Comparison of ENCODE assay signal across 17 cellular contexts in genomic region chr16:11302977-11303376, GRCh38. TPM values are rescaled to one million over a fixed set of nuclear protein-coding genes. Genes with fewer than 3 reads are reported as not detected.
DNase-seq lines count a peak whose midpoint lies in the region; ATAC-seq and TF ChIP-seq lines count a peak whose summit lies in the region.
"Had no signal": no experiment of that assay in that cellular context is flagged by ENCODE, and none has a peak within 500 bp of the region (broad histone marks: within the 10 kb centered on the region; RNA-seq: fewer than 3 reads in every experiment).

No MANE protein-coding gene starts in this region.

- 0 out of 2 replicates have a peak, but pooled peaks cover 2% of the 10 kb centered on the region for H3F3A ChIP-seq in GM23338 (replicated peaks; ENCODE audit: low read depth)

- H4K20me1 ChIP-seq in BLaER1 (no peaks in the 10 kb centered on the region), GM23338 (replicated peaks; ENCODE audit: insufficient read depth) (no peaks in the 10 kb centered on the region)

- CTCF ChIA-PET in CD8-positive, alpha-beta T cell (lab: Charles Lee), result no interaction called here

- H3K4me1 ChIP-seq in BLaER1 (peaks cover 49% of the 10 kb centered on the region), GM23338 (ENCODE audit: insufficient read depth) (peaks cover 9% of the 10 kb centered on the region; the same call in 1 of the 2 replicates)
- peaks cover 17% of the 10 kb centered on the region for H3K4me1 ChIP-seq in CD8-positive, alpha-beta T cell (ENCODE audit: insufficient read depth, low read length)

- intact Hi-C loops in CD8-positive, alpha-beta T cell (cut with DNase I, micrococcal nuclease), result no loop called here

- H3K4me3 Mint-ChIP-seq in GM23338, result no peak overlapping the region
- no peak overlapping the region for H3K4me3 Mint-ChIP-seq in CD8-positive, alpha-beta T cell
- H3K4me3 Mint-ChIP-seq: activated B cell treated with CpG ODN at 0.5 μM for 24 hours had no signal

- ATAC-seq in GM23338 (no peak), esophagus mucosa (peak; percentile 15), GM21576 (IDR thresholded peaks at IDR 0.05; ENCODE audit: unreplicated experiment) (no peak)
- ATAC-seq in CD8-positive, alpha-beta T cell, result no peak
- ATAC-seq: heart left ventricle had no signal

- no peaks in the 10 kb centered on the region; the same call in 2 of the 3 replicates for H3K36me3 Mint-ChIP-seq in GM23338 (ENCODE audit: low read depth)
- no peaks in the 10 kb centered on the region for H3K36me3 Mint-ChIP-seq in CD8-positive, alpha-beta T cell

- TF ChIP-seq CTCF in GM23338 (conservative IDR thresholded peaks at IDR 0.05; ENCODE audit: low read depth in 2 of 2), result no peak
- TF ChIP-seq CTCF in CD8-positive, alpha-beta T cell (IDR thresholded peaks at IDR 0.05), result no peak

- H3K4me1 Mint-ChIP-seq in GM23338, result peaks cover under 1% of the 10 kb centered on the region; the same call in 2 of the 3 replicates
- H3K4me1 Mint-ChIP-seq in CD8-positive, alpha-beta T cell (ENCODE audit: low read depth), result peaks cover 12% of the 10 kb centered on the region

- peaks cover 28% of the 10 kb centered on the region for H3K9me3 ChIP-seq in BLaER1
- H3K9me3 ChIP-seq in CD8-positive, alpha-beta T cell (ENCODE audit: low read length), result no peaks in the 10 kb centered on the region
- H3K9me3 ChIP-seq: vagina had no signal

- H3K4me3 ChIP-seq in BLaER1 (no peak overlapping the region), GM23338 (no peak overlapping the region)
- H3K4me3 ChIP-seq in CD8-positive, alpha-beta T cell (ENCODE audit: low read depth, low read length), result no peak overlapping the region
- H3K4me3 ChIP-seq: heart left ventricle, vagina had no signal

- H3K9ac ChIP-seq in BLaER1, result no peak overlapping the region

- DNase-seq in GM23338 (ENCODE audit: low spot score) (no peak), NCI-H748 (lab: John Stamatoyannopoulos, UW; ENCODE audit: unreplicated experiment) (peak; percentile 67), NOMO-1 treated with dmso at 0.1 percent for 144 hours (lab: John Stamatoyannopoulos, UW; ENCODE audit: unreplicated experiment) (no peak), NCI-H1048 (lab: John Stamatoyannopoulos, UW) (no peak)
- no peak for DNase-seq in CD8-positive, alpha-beta T cell
- DNase-seq: activated B cell treated with CpG ODN at 0.5 μM for 24 hours; stimulated activated CD8-positive, alpha-beta memory T cell treated with anti-CD3 and anti-CD28 coated beads, Interleukin-4, amount 100 ng/mL, for 48 hours; SW 1271 had no signal

- H3K9me3 Mint-ChIP-seq in GM23338, result 0 out of 3 replicates have a peak, but pooled peaks cover 2% of the 10 kb centered on the region
- no peaks in the 10 kb centered on the region for H3K9me3 Mint-ChIP-seq in CD8-positive, alpha-beta T cell
- H3K9me3 Mint-ChIP-seq: activated B cell treated with CpG ODN at 0.5 μM for 24 hours had no signal

- no peaks in the 10 kb centered on the region for H3K79me2 ChIP-seq in GM23338 (replicated peaks; ENCODE audit: insufficient read depth)

- H3K27me3 ChIP-seq in BLaER1 (no peaks in the 10 kb centered on the region), GM23338 (ENCODE audit: insufficient read depth) (no peaks in the 10 kb centered on the region)
- no peaks in the 10 kb centered on the region for H3K27me3 ChIP-seq in CD8-positive, alpha-beta T cell (ENCODE audit: insufficient read depth, low read length)
- H3K27me3 ChIP-seq: heart left ventricle, vagina had no signal

- H3K4me2 ChIP-seq in BLaER1, result no peak overlapping the region
- H3K4me2 ChIP-seq in GM23338, result no peak overlapping the region

- H3K36me3 ChIP-seq in BLaER1 (no peaks in the 10 kb centered on the region), GM23338 (ENCODE audit: insufficient read depth) (no peaks in the 10 kb centered on the region)
- H3K36me3 ChIP-seq in CD8-positive, alpha-beta T cell (ENCODE audit: insufficient read depth, low read length), result no peaks in the 10 kb centered on the region
- H3K36me3 ChIP-seq: heart left ventricle, vagina had no signal

- H3K27ac Mint-ChIP-seq in GM23338, result no peak overlapping the region
- H3K27ac Mint-ChIP-seq in CD8-positive, alpha-beta T cell, result no peak overlapping the region

- H3K27me3 Mint-ChIP-seq in GM23338 (ENCODE audit: insufficient read depth, low read depth, poor library complexity), result no peaks in the 10 kb centered on the region
- H3K27me3 Mint-ChIP-seq in CD8-positive, alpha-beta T cell (ENCODE audit: low read depth), result no peaks in the 10 kb centered on the region
- H3K27me3 Mint-ChIP-seq: activated B cell treated with CpG ODN at 0.5 μM for 24 hours had no signal

- peak overlapping the region; percentile 72 for H2AFZ ChIP-seq in GM23338

- POLR2A ChIA-PET in CD8-positive, alpha-beta T cell (lab: Charles Lee), result no interaction called here

- H3K27ac ChIP-seq in BLaER1, result 0 out of 2 replicates have a peak overlapping the region, but pooled peaks have one; percentile 8
- no peak overlapping the region; the same call in 1 of the 2 replicates for H3K27ac ChIP-seq in GM23338 (ENCODE audit: low read depth)
- no peak overlapping the region for H3K27ac ChIP-seq in CD8-positive, alpha-beta T cell (ENCODE audit: low read depth, low read length)
- H3K27ac ChIP-seq: heart left ventricle, HL-60, vagina had no signal

- no peaks in the 10 kb centered on the region for H3K9me2 ChIP-seq in GM23338 (ENCODE audit: insufficient read depth)

TF ChIP-seq in GM23338, 12 proteins besides CTCF, POLR2A, EP300 and RAD21 (continues in another document):
- TF ChIP-seq POLR2AphosphoS5 (IDR thresholded peaks at IDR 0.05; ENCODE audit: low read depth), result no peak

RNA-seq across cellular contexts. Expression of gene PRM1, which starts 21.8 kb away (rescaled TPM):
- total RNA-seq in GM23338 (2014; rRNA removed; shearing (Covaris generic)), result not detected in 2 replicates
- polyA plus RNA-seq in GM23338 (2016; fragmentation: Nextera tagmentation; extraction: Ambion mirVana), result 1.2 and 2.1 TPM in 2 replicates
- total RNA-seq in esophagus mucosa, result not detected
- not detected for total RNA-seq in CD8-positive, alpha-beta T cell
- total RNA-seq: activated B cell treated with CpG ODN at 0.5 μM for 24 hours, cerebellum, H4, heart left ventricle, vagina had no signal
- polyA plus RNA-seq: esophagus, heart left ventricle had no signal

RNA-seq across cellular contexts. Expression of gene PRM2, which starts 26.7 kb away (rescaled TPM):
- not detected in 2 replicates for total RNA-seq in GM23338 (2014; rRNA removed; shearing (Covaris generic))
- not detected in 2 replicates for polyA plus RNA-seq in GM23338 (2016; fragmentation: Nextera tagmentation; extraction: Ambion mirVana)
- not detected for total RNA-seq in esophagus mucosa
- not detected for total RNA-seq in CD8-positive, alpha-beta T cell
- total RNA-seq: activated B cell treated with CpG ODN at 0.5 μM for 24 hours, cerebellum, H4, heart left ventricle, vagina had no signal
- polyA plus RNA-seq: esophagus, heart left ventricle had no signal

RNA-seq across cellular contexts. Expression of gene PRM3, which starts 29.5 kb away (rescaled TPM):
- not detected in 2 replicates for total RNA-seq in GM23338 (2014; rRNA removed; shearing (Covaris generic))
- polyA plus RNA-seq in GM23338 (2016; fragmentation: Nextera tagmentation; extraction: Ambion mirVana), result not detected in 2 replicates
- total RNA-seq in esophagus mucosa, result not detected
- not detected for total RNA-seq in CD8-positive, alpha-beta T cell
- total RNA-seq: activated B cell treated with CpG ODN at 0.5 μM for 24 hours, cerebellum, H4, heart left ventricle, vagina had no signal
- polyA plus RNA-seq: esophagus, heart left ventricle had no signal

RNA-seq across cellular contexts. Expression of gene TNP2, which starts 33.9 kb away (rescaled TPM):
- total RNA-seq in GM23338 (2014; rRNA removed; shearing (Covaris generic)), result not detected in 2 replicates
- polyA plus RNA-seq in GM23338 (2016; fragmentation: Nextera tagmentation; extraction: Ambion mirVana), result not detected in 2 replicates
- total RNA-seq in esophagus mucosa, result not detected
- total RNA-seq in CD8-positive, alpha-beta T cell, result not detected
- total RNA-seq: activated B cell treated with CpG ODN at 0.5 μM for 24 hours, cerebellum, H4, heart left ventricle, vagina had no signal
- polyA plus RNA-seq: esophagus, heart left ventricle had no signal

RNA-seq across cellular contexts. Expression of gene RMI2, which starts 42.3 kb away (rescaled TPM):
- 98.2 and 120 TPM in 2 replicates for total RNA-seq in GM23338 (2014; rRNA removed; shearing (Covaris generic))
- polyA plus RNA-seq in GM23338 (2016; fragmentation: Nextera tagmentation; extraction: Ambion mirVana), result 103 and 108 TPM in 2 replicates
- 11.0 TPM for total RNA-seq in esophagus mucosa
- under 1 TPM; 0.69 to 0.73 TPM for total RNA-seq in CD8-positive, alpha-beta T cell
